Comparison of ENCODE assay signal across 8 cellular contexts in the genomic region with DNA sequence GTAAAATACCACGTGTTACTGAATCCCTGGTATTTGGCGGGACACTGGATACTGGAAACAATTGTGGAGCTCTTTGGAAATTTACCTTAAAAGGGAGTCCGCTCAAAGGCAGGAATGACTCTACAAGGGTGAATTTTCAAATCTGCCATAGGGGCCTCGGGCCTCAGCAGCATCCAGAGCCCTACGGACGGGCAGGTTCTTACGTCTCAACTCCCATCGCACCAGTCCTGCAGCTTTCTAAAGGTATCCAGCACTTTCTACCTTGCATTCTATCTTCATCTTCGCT. TPM values are rescaled to one million over a fixed set of nuclear protein-coding genes. Genes with fewer than 3 reads are reported as not detected.
DNase-seq lines count a peak whose midpoint lies in the region; ATAC-seq and TF ChIP-seq lines count a peak whose summit lies in the region.

No MANE protein-coding gene starts in this region.

- TF ChIP-seq EP300 in sigmoid colon (IDR thresholded peaks at IDR 0.05) = no peak

- H3K27ac ChIP-seq in sigmoid colon = peak overlapping the region; percentile 82 to 97 (median 90)

- DNase-seq in GM12865 (ENCODE audit: low read depth) (no peak), T-helper 17 cell (no peak), fibroblast of the aortic adventitia (ENCODE audit: low read depth) (no peak), sigmoid colon (no peak), germinal center (ENCODE audit: low spot score) (no peak), cerebellar nuclear complex (lab: John Stamatoyannopoulos, UW) (no peak)

- H3K36me3 Mint-ChIP-seq in T-helper 17 cell (ENCODE audit: low read depth) = no peaks in the 10 kb centered on the region

- H3K27ac Mint-ChIP-seq in T-helper 17 cell = peak overlapping the region; percentile 92

- H3K4me3 ChIP-seq in GM12865 (ENCODE audit: low read depth, low read length) (peak overlapping the region; percentile 99), fibroblast of the aortic adventitia (ENCODE audit: low read depth, low read length) (peak overlapping the region; percentile 92), sigmoid colon (peak overlapping the region; percentile 60 to 92 (median 81))

- WGBS in sigmoid colon, 2 donors = 0 to 1% methylated on average over 9 of the region's 9 CpGs

- H3K9me3 ChIP-seq in T-helper 17 cell (ENCODE audit: control insufficient read depth, low read length, poor library complexity, severe bottlenecking) (no peaks in the 10 kb centered on the region), sigmoid colon (no peaks in the 10 kb centered on the region)

- peaks cover 0 to 69% (median 56%) of the 10 kb centered on the region in 4 donors for H3K4me1 ChIP-seq in sigmoid colon

- no peak for TF ChIP-seq POLR2A in sigmoid colon (IDR thresholded peaks at IDR 0.05)

- no peak for ATAC-seq in T-helper 17 cell
- ATAC-seq in GM19395 (IDR thresholded peaks at IDR 0.05; ENCODE audit: unreplicated experiment) = no peak
- ATAC-seq in HG02623 (IDR thresholded peaks at IDR 0.05; ENCODE audit: unreplicated experiment) = no peak

- no peak for TF ChIP-seq CTCF in GM12865 (IDR thresholded peaks at IDR 0.05; ENCODE audit: insufficient read depth, low read depth, low read length, missing control alignments)
- no peak for TF ChIP-seq CTCF in fibroblast of the aortic adventitia (IDR thresholded peaks at IDR 0.05; ENCODE audit: insufficient read depth, low read length)
- no peak for TF ChIP-seq CTCF in sigmoid colon (IDR thresholded peaks at IDR 0.05)

- H3K4me1 Mint-ChIP-seq in T-helper 17 cell = peaks cover 13% of the 10 kb centered on the region

- intact Hi-C loops in sigmoid colon (cut with DNase I) = loop anchor here (5.0 to 10.0 kb wide), 3 partner anchors 84 to 686 kb away; partner anchors contain the start of genes LANCL2 and ZNF713

- H3K4me3 Mint-ChIP-seq in T-helper 17 cell = peak overlapping the region; percentile 96

- no peaks in the 10 kb centered on the region for H3K27me3 Mint-ChIP-seq in T-helper 17 cell

- no peaks in the 10 kb centered on the region for H3K27me3 ChIP-seq in sigmoid colon

- H3K36me3 ChIP-seq in sigmoid colon = peaks cover 0 to 32% (median 16%) of the 10 kb centered on the region in 4 donors

RNA-seq across cellular contexts. Expression of gene PSPH, which starts 0.2 kb away (rescaled TPM):
- total RNA-seq in T-helper 17 cell = 1 to 10 TPM; 1.4 to 2.4 TPM
- 48.8 and 84.3 TPM in 2 replicates for total RNA-seq in fibroblast of the aortic adventitia (ENCODE audit: low replicate concordance)
- total RNA-seq in sigmoid colon = 10 to 100 TPM in 2 of 4 donors, 1 to 10 TPM in 2; 7.2 to 18.8 (median 9.9) TPM
- polyA plus RNA-seq in sigmoid colon = 10 to 100 TPM in 1 of 3 donors, 1 to 10 TPM in 2; 7.2 to 15.1 (median 7.2) TPM

RNA-seq across cellular contexts. Expression of gene CCT6A, which starts 0.6 kb away (rescaled TPM):
- total RNA-seq in T-helper 17 cell = 10 to 100 TPM; 43.4 to 58.4 TPM
- 188 and 193 TPM in 2 replicates for total RNA-seq in fibroblast of the aortic adventitia (ENCODE audit: low replicate concordance)
- total RNA-seq in sigmoid colon = 10 to 100 TPM; 67.0 to 93.1 (median 88.5) TPM
- 100 to 1,000 TPM in 1 of 3 donors, 10 to 100 TPM in 2; 52.9 to 114 (median 72.4) TPM for polyA plus RNA-seq in sigmoid colon

RNA-seq across cellular contexts. Expression of gene SUMF2, which starts 13.1 kb away (rescaled TPM):
- 100 to 1,000 TPM; 112 to 113 TPM for total RNA-seq in T-helper 17 cell
- total RNA-seq in fibroblast of the aortic adventitia (ENCODE audit: low replicate concordance) = 177 and 199 TPM in 2 replicates
- total RNA-seq in sigmoid colon = 100 to 1,000 TPM in 2 of 4 donors, 10 to 100 TPM in 2; 87.5 to 107 (median 96.3) TPM
- 10 to 100 TPM; 24.6 to 93.4 (median 38.8) TPM for polyA plus RNA-seq in sigmoid colon

RNA-seq across cellular contexts. Expression of gene PHKG1, which starts 41.8 kb away (rescaled TPM):
- total RNA-seq in T-helper 17 cell = 10 to 100 TPM in 1 of 2 donors, 1 to 10 TPM in 1; 6.2 to 10.1 TPM
- total RNA-seq in fibroblast of the aortic adventitia (ENCODE audit: low replicate concordance) = 2.3 and 3.4 TPM in 2 replicates
- total RNA-seq in sigmoid colon = 10 to 100 TPM in 1 of 4 donors, 1 to 10 TPM in 3; 3.2 to 18.7 (median 5.6) TPM
- 1 to 10 TPM in 1 of 3 donors, under 1 TPM in 1, not detected in 1; 0.60 to 3.8 TPM for polyA plus RNA-seq in sigmoid colon

RNA-seq across cellular contexts. Expression of gene CHCHD2, which starts 55.3 kb away (rescaled TPM):
- total RNA-seq in T-helper 17 cell (100 to 1,000 TPM; 205 to 216 TPM), fibroblast of the aortic adventitia (ENCODE audit: low replicate concordance) (175 and 348 TPM in 2 replicates), sigmoid colon (100 to 1,000 TPM; 315 to 508 (median 451) TPM)
- 100 to 1,000 TPM; 636 to 769 (median 665) TPM for polyA plus RNA-seq in sigmoid colon
